8 cellular contexts compared by ENCODE assay signal in genomic region chr19:55063492-55063843, GRCh38. TPM values are rescaled to one million over a fixed set of nuclear protein-coding genes. Genes with fewer than 3 reads are reported as not detected.
DNase-seq lines count a peak whose midpoint lies in the region; ATAC-seq, FAIRE-seq and TF ChIP-seq lines count a peak whose summit lies in the region.

No MANE protein-coding gene starts in this region.

- H3K9ac ChIP-seq in HCT116 (ENCODE audit: low read length) = no peak overlapping the region
- H3K9ac ChIP-seq in keratinocyte (ENCODE audit: control insufficient read depth, extremely low read depth, insufficient read depth, low read length) = no peak overlapping the region
- H3K9ac ChIP-seq in smooth muscle cell (ENCODE audit: low read depth) = no peak overlapping the region

- no peak overlapping the region; the same call in 1 of the 2 replicates for H3K27ac ChIP-seq in HCT116 (ENCODE audit: low read depth, low read length)
- no peak overlapping the region for H3K27ac ChIP-seq in keratinocyte (ENCODE audit: control insufficient read depth, insufficient read depth, low read length)
- H3K27ac ChIP-seq in smooth muscle cell (ENCODE audit: low read depth) = no peak overlapping the region
- no peak overlapping the region for H3K27ac ChIP-seq in substantia nigra (ENCODE audit: low read depth, low read length, poor library complexity, severe bottlenecking)

- 85% methylated on average over 3 of the region's 3 CpGs for WGBS in smooth muscle cell (ENCODE audit: low lambda C conversion rate)

- no peaks in the 10 kb centered on the region for H3K9me2 ChIP-seq in HCT116 (ENCODE audit: insufficient read depth)

- H3K27me3 ChIP-seq in HCT116 (ENCODE audit: insufficient read depth, low read length) (no peaks in the 10 kb centered on the region), keratinocyte (ENCODE audit: control insufficient read depth, extremely low read depth, insufficient read depth, low read length) (peaks cover 18% of the 10 kb centered on the region), smooth muscle cell (ENCODE audit: low read depth) (peaks cover 17% of the 10 kb centered on the region)

- CTCF ChIA-PET in HCT116 (lab: Charles Lee) (interaction anchor here (1.6 kb wide), 1 partner anchor 17 kb away, joined by 4 read pairs; no protein-coding TSS in a partner anchor), activated B cell treated with CpG ODN at 0.5 μM for 24 hours (lab: Charles Lee) (no interaction called here)

- peaks cover 4 to 14% of the 10 kb centered on the region in 2 experiments; a peak in 2 of 4 replicates for H3K4me1 ChIP-seq in HCT116 (ENCODE audit: control insufficient read depth in 1 of 2, insufficient read depth in 2 of 2, low read length in 2 of 2)
- peaks cover 5% of the 10 kb centered on the region for H3K4me1 ChIP-seq in keratinocyte (ENCODE audit: control insufficient read depth, extremely low read depth, insufficient read depth, low read length)
- no peaks in the 10 kb centered on the region for H3K4me1 ChIP-seq in smooth muscle cell (ENCODE audit: low read depth)

- TF ChIP-seq POLR2A in HCT116 (IDR thresholded peaks at IDR 0.05; ENCODE audit: borderline replicate concordance, extremely low read depth, insufficient read depth, insufficient read length) = no peak

- peaks cover 8% of the 10 kb centered on the region for H3K36me3 Mint-ChIP-seq in activated B cell treated with CpG ODN at 0.5 μM for 24 hours (ENCODE audit: low read depth)

- H3K79me2 ChIP-seq in HCT116 (ENCODE audit: insufficient read depth, low read length) (peaks cover 42% of the 10 kb centered on the region), keratinocyte (ENCODE audit: control insufficient read depth, insufficient read depth, low read length) (peaks cover 14% of the 10 kb centered on the region), smooth muscle cell (ENCODE audit: low read depth) (no peaks in the 10 kb centered on the region)

- H3K4me2 ChIP-seq in HCT116 (ENCODE audit: low read length) (0 out of 2 replicates have a peak overlapping the region, but pooled peaks have one; percentile 6), keratinocyte (ENCODE audit: control insufficient read depth, extremely low read depth, insufficient read depth, low read depth, low read length) (peak overlapping the region; percentile 41), smooth muscle cell (peak overlapping the region; percentile 48)

- RAD21 ChIA-PET in HCT116 (lab: Charles Lee; ENCODE audit: low non-redundant PET in 1 of 2, low total read pairs in 2 of 2, uncharacterized antibody in 2 of 2, unreplicated experiment in 2 of 2) = no interaction called here

- no peak for FAIRE-seq in keratinocyte (lab: Jason Lieb, UNC)

- no peaks in the 10 kb centered on the region for H3K9me3 Mint-ChIP-seq in activated B cell treated with CpG ODN at 0.5 μM for 24 hours

- no peak overlapping the region for H3K27ac Mint-ChIP-seq in activated B cell treated with CpG ODN at 0.5 μM for 24 hours

- peaks cover 21% of the 10 kb centered on the region for H3K27me3 Mint-ChIP-seq in activated B cell treated with CpG ODN at 0.5 μM for 24 hours

- POLR2A ChIA-PET in HCT116 (lab: Charles Lee) (interaction anchor here (0.6 to 1.3 kb wide), 5 partner anchors 12 to 349 kb away, joined by 3 to 5 read pairs (median 4); no protein-coding TSS in a partner anchor), activated B cell treated with CpG ODN at 0.5 μM for 24 hours (lab: Charles Lee) (interaction anchor here (0.7 to 1.3 kb wide), 5 partner anchors 13 to 591 kb away, joined by 3 to 5 read pairs (median 4); partner anchors contain the start of genes FIZ1, PPP1R12C and U2AF2)

- no peak for DNase-seq in HCT116 (ENCODE audit: low read depth, low spot score)
- DNase-seq in activated B cell treated with CpG ODN at 0.5 μM for 24 hours = no peak
- DNase-seq in keratinocyte (ENCODE audit: low read depth, low spot score) = no peak
- no peak for DNase-seq in smooth muscle cell (lab: John Stamatoyannopoulos, UW; ENCODE audit: unreplicated experiment)
- DNase-seq in cerebellar nuclear complex (lab: John Stamatoyannopoulos, UW) = no peak
- no peak for DNase-seq in substantia nigra (lab: John Stamatoyannopoulos, UW)

- no peak for ATAC-seq in HCT116
- no peak for ATAC-seq in activated B cell treated with CpG ODN at 0.5 μM for 24 hours (ENCODE audit: low read depth)
- ATAC-seq in HG03520 (IDR thresholded peaks at IDR 0.05; ENCODE audit: unreplicated experiment) = no peak
- ATAC-seq in GM21576 (IDR thresholded peaks at IDR 0.05; ENCODE audit: unreplicated experiment) = no peak

- no peaks in the 10 kb centered on the region for H3K9me1 ChIP-seq in keratinocyte (ENCODE audit: control insufficient read depth, extremely low read depth, insufficient read depth, low read length)

- H3K4me1 Mint-ChIP-seq in activated B cell treated with CpG ODN at 0.5 μM for 24 hours = peaks cover 8% of the 10 kb centered on the region

- intact Hi-C loops in HCT116 (cut with micrococcal nuclease) (no loop called here), activated B cell treated with CpG ODN at 0.5 μM for 24 hours (cut with micrococcal nuclease) (loop anchor here (1.0 to 5.0 kb wide), 4 partner anchors 18 to 542 kb away; partner anchors contain the start of genes PPP1R12C and ZNF865)

- H4K20me1 ChIP-seq in HCT116 (ENCODE audit: insufficient read depth) (no peaks in the 10 kb centered on the region), keratinocyte (ENCODE audit: control insufficient read depth, extremely low read depth, insufficient read depth, low read length) (no peaks in the 10 kb centered on the region), smooth muscle cell (ENCODE audit: low read depth) (no peaks in the 10 kb centered on the region)

- H3K9me3 ChIP-seq in HCT116 (ENCODE audit: control insufficient read depth in 1 of 2, insufficient read depth in 1 of 2, low read depth in 1 of 2, low read length in 2 of 2) = no peaks in the 10 kb centered on the region
- H3K9me3 ChIP-seq in keratinocyte (ENCODE audit: control insufficient read depth, low read depth, low read length) = no peaks in the 10 kb centered on the region
- no peaks in the 10 kb centered on the region for H3K9me3 ChIP-seq in smooth muscle cell (replicated peaks; ENCODE audit: low read depth)

- no peaks in the 10 kb centered on the region for H3F3A ChIP-seq in smooth muscle cell (ENCODE audit: low read depth)

- peaks cover 1 to 10% of the 10 kb centered on the region in 2 experiments; a peak in 3 of 4 replicates for H3K36me3 ChIP-seq in HCT116 (ENCODE audit: control insufficient read depth in 1 of 2, insufficient read depth in 2 of 2, low read length in 2 of 2)
- H3K36me3 ChIP-seq in keratinocyte (ENCODE audit: control insufficient read depth in 2 of 2, extremely low read depth in 1 of 2, insufficient read depth in 2 of 2, low read length in 2 of 2) = peaks cover 0 to 5% of the 10 kb centered on the region in 2 experiments
- no peaks in the 10 kb centered on the region for H3K36me3 ChIP-seq in smooth muscle cell (ENCODE audit: low read depth)

- peak overlapping the region; percentile 83 for H3K4me3 Mint-ChIP-seq in activated B cell treated with CpG ODN at 0.5 μM for 24 hours

- no peak for TF ChIP-seq RAD21 in HCT116 (IDR thresholded peaks at IDR 0.05; ENCODE audit: low read depth)

- no peak overlapping the region for H2AFZ ChIP-seq in HCT116 (ENCODE audit: low read depth, low read length, poor library complexity, severe bottlenecking)
- no peak overlapping the region for H2AFZ ChIP-seq in keratinocyte (ENCODE audit: control insufficient read depth, low read length)
- H2AFZ ChIP-seq in smooth muscle cell (ENCODE audit: low read depth) = no peak overlapping the region

- no peak for TF ChIP-seq CTCF in HCT116 (IDR thresholded peaks at IDR 0.05 in 2 of 3, conservative IDR thresholded peaks at IDR 0.05 in 1 of 3; ENCODE audit: borderline replicate concordance in 1 of 3, insufficient read depth in 1 of 3, low read depth in 2 of 3, low read length in 2 of 3)
- no peak for TF ChIP-seq CTCF in activated B cell treated with CpG ODN at 0.5 μM for 24 hours (IDR thresholded peaks at IDR 0.05)
- no peak for TF ChIP-seq CTCF in keratinocyte (optimal IDR thresholded peaks at IDR 0.05 in 1 of 3, IDR thresholded peaks at IDR 0.05 in 1 of 3, conservative IDR thresholded peaks at IDR 0.05 in 1 of 3; ENCODE audit: extremely low read depth in 1 of 3, insufficient read depth in 2 of 3, low read length in 3 of 3)
- no peak for TF ChIP-seq CTCF in smooth muscle cell (IDR thresholded peaks at IDR 0.05; ENCODE audit: borderline replicate concordance, insufficient read depth, poor library complexity, severe bottlenecking)

- no peak overlapping the region for H3K4me3 ChIP-seq in HCT116 (replicated peaks in 1 of 2; ENCODE audit: low read depth in 1 of 2, low read length in 2 of 2)
- peak overlapping the region in 1 of 3 experiments; percentile 59 for H3K4me3 ChIP-seq in keratinocyte (ENCODE audit: control insufficient read depth in 2 of 3, extremely low read depth in 1 of 3, insufficient read depth in 2 of 3, low read depth in 1 of 3, low read length in 3 of 3)
- H3K4me3 ChIP-seq in smooth muscle cell = peak overlapping the region; percentile 92

- dilution Hi-C loops in keratinocyte (cut with MboI; ENCODE audit: extremely low pct_ligation_motif_present, low sequenced_read_pairs) = no loop called here

- no TSS peak for BruUV-seq in HCT116 (replicated peaks; lab: Mats Ljungman, UMichigan)

RNA-seq across cellular contexts. Expression of gene RDH13, which starts 0.5 kb away (rescaled TPM):
- total RNA-seq in HCT116 (2021; ENCODE audit: unreplicated experiment) (31.1 TPM), activated B cell treated with CpG ODN at 0.5 μM for 24 hours (10.3 and 12.4 TPM in 2 replicates), smooth muscle cell (7.8 and 13.5 TPM in 2 replicates)
- 22.7 and 23.1 TPM in 2 replicates for polyA plus RNA-seq in HCT116 (2012)
- polyA plus RNA-seq in keratinocyte (10.6 to 16.3 TPM (median 11.9 TPM) in 3 replicates), smooth muscle cell (9.1 and 21.4 TPM in 2 replicates)
- polyA plus RNA-seq in keratinocyte (2011; ENCODE audit: low read depth) = 24.6 TPM
- 9.4 and 10.7 TPM in 2 replicates for polyA plus RNA-seq in keratinocyte (2011; cell fraction: cytosol; rRNA removed)
- polyA plus RNA-seq in keratinocyte (2011; cell fraction: nucleus; rRNA removed) = 28.4 and 30.3 TPM in 2 replicates
- polyA plus RNA-seq in keratinocyte (2012; ENCODE audit: low replicate concordance) = 10.6 and 59.3 TPM in 2 replicates
- 13.5 to 28.4 TPM (median 17.9 TPM) in 3 replicates for polyA minus RNA-seq in keratinocyte
- polyA minus RNA-seq in keratinocyte (2011; cell fraction: cytosol; rRNA and poly(A)+ RNA removed) = 12.1 TPM
- polyA minus RNA-seq in keratinocyte (2011; cell fraction: nucleus; rRNA and poly(A)+ RNA removed) = 20.5 and 21.5 TPM in 2 replicates

RNA-seq across cellular contexts. Expression of gene EPS8L1, which starts 12.2 kb away (rescaled TPM):
- total RNA-seq in HCT116 (2021; ENCODE audit: unreplicated experiment) (62.1 TPM), activated B cell treated with CpG ODN at 0.5 μM for 24 hours (0.38 and 1.0 TPM in 2 replicates), smooth muscle cell (21.4 and 32.9 TPM in 2 replicates)
- polyA plus RNA-seq in HCT116 (2012) = 87.9 and 99.4 TPM in 2 replicates
- polyA plus RNA-seq in keratinocyte (20.1 to 37.3 TPM (median 26.0 TPM) in 3 replicates), smooth muscle cell (16.8 and 32.6 TPM in 2 replicates)
- polyA plus RNA-seq in keratinocyte (2011; ENCODE audit: low read depth) = 273 TPM
- 16.9 and 29.1 TPM in 2 replicates for polyA plus RNA-seq in keratinocyte (2011; cell fraction: cytosol; rRNA removed)
- 128 and 147 TPM in 2 replicates for polyA plus RNA-seq in keratinocyte (2011; cell fraction: nucleus; rRNA removed)
- 33.8 and 363 TPM in 2 replicates for polyA plus RNA-seq in keratinocyte (2012; ENCODE audit: low replicate concordance)
- polyA minus RNA-seq in keratinocyte = 23.5 to 49.5 TPM (median 38.9 TPM) in 3 replicates
- 27.6 TPM for polyA minus RNA-seq in keratinocyte (2011; cell fraction: cytosol; rRNA and poly(A)+ RNA removed)
- 25.4 and 32.1 TPM in 2 replicates for polyA minus RNA-seq in keratinocyte (2011; cell fraction: nucleus; rRNA and poly(A)+ RNA removed)

RNA-seq across cellular contexts. Expression of gene GP6, which starts 25.4 kb away (rescaled TPM):
- total RNA-seq in HCT116 (2021; ENCODE audit: unreplicated experiment) = not detected
- polyA plus RNA-seq in HCT116 (2012) = 0.42 and 0.46 TPM in 2 replicates
- total RNA-seq in activated B cell treated with CpG ODN at 0.5 μM for 24 hours = not detected in 2 replicates
- polyA plus RNA-seq in keratinocyte = 0.04 to 0.09 TPM in 2 of 3 replicates, not detected in the other
- polyA plus RNA-seq in keratinocyte (2011; ENCODE audit: low read depth) = not detected
- polyA plus RNA-seq in keratinocyte (2011; cell fraction: cytosol; rRNA removed) = 0.04 and 0.06 TPM in 2 replicates
- polyA plus RNA-seq in keratinocyte (2011; cell fraction: nucleus; rRNA removed) = 0.25 and 0.31 TPM in 2 replicates
- 0.66 TPM in 1 of 2 replicates, not detected in the other for polyA plus RNA-seq in keratinocyte (2012; ENCODE audit: low replicate concordance)
- 0.13 to 0.20 TPM in 2 of 3 replicates, not detected in the other for polyA minus RNA-seq in keratinocyte
- not detected for polyA minus RNA-seq in keratinocyte (2011; cell fraction: cytosol; rRNA and poly(A)+ RNA removed)
- polyA minus RNA-seq in keratinocyte (2011; cell fraction: nucleus; rRNA and poly(A)+ RNA removed) = 0.78 TPM in 1 of 2 replicates, not detected in the other
- total RNA-seq in smooth muscle cell = 0.09 TPM in 1 of 2 replicates, not detected in the other
- 1.8 TPM in 1 of 2 replicates, not detected in the other for polyA plus RNA-seq in smooth muscle cell

RNA-seq across cellular contexts. Expression of gene PPP1R12C, which starts 54.0 kb away (rescaled TPM):
- 83.2 TPM for total RNA-seq in HCT116 (2021; ENCODE audit: unreplicated experiment)
- 50.0 and 59.9 TPM in 2 replicates for polyA plus RNA-seq in HCT116 (2012)
- 115 and 139 TPM in 2 replicates for total RNA-seq in activated B cell treated with CpG ODN at 0.5 μM for 24 hours
- 22.9 to 41.2 TPM (median 24.7 TPM) in 3 replicates for polyA plus RNA-seq in keratinocyte
- 15.7 TPM for polyA plus RNA-seq in keratinocyte (2011; ENCODE audit: low read depth)
- polyA plus RNA-seq in keratinocyte (2011; cell fraction: cytosol; rRNA removed) = 7.6 and 16.9 TPM in 2 replicates
- 83.9 and 118 TPM in 2 replicates for polyA plus RNA-seq in keratinocyte (2011; cell fraction: nucleus; rRNA removed)
- polyA plus RNA-seq in keratinocyte (2012; ENCODE audit: low replicate concordance) = 26.9 and 37.2 TPM in 2 replicates
- polyA minus RNA-seq in keratinocyte = 11.8 to 24.6 TPM (median 18.4 TPM) in 3 replicates
- 23.6 TPM for polyA minus RNA-seq in keratinocyte (2011; cell fraction: cytosol; rRNA and poly(A)+ RNA removed)
- 25.2 and 35.6 TPM in 2 replicates for polyA minus RNA-seq in keratinocyte (2011; cell fraction: nucleus; rRNA and poly(A)+ RNA removed)
- 16.8 and 30.5 TPM in 2 replicates for total RNA-seq in smooth muscle cell
- polyA plus RNA-seq in smooth muscle cell = 26.1 and 32.1 TPM in 2 replicates

Comparison
In these comparisons a context has a peak if more than half of its experiments do, and no peak if none do; other contexts are left out.
1. RNA of gene EPS8L1, which starts 12.2 kb away (total RNA-seq): 62.1 TPM in HCT116 (single experiment) and 21.4 to 32.9 TPM in smooth muscle cell; 0.38 to 1.0 TPM in activated B cell treated with CpG ODN at 0.5 μM for 24 hours; every median in the first group is over 10 times any median in the second.
2. Peak in every context shown above with its lines, with median percentiles within 50 percentile points of each other: H3K4me2 ChIP-seq.